Comparison of ENCODE assay signal across 1 cellular context in the genomic region with DNA sequence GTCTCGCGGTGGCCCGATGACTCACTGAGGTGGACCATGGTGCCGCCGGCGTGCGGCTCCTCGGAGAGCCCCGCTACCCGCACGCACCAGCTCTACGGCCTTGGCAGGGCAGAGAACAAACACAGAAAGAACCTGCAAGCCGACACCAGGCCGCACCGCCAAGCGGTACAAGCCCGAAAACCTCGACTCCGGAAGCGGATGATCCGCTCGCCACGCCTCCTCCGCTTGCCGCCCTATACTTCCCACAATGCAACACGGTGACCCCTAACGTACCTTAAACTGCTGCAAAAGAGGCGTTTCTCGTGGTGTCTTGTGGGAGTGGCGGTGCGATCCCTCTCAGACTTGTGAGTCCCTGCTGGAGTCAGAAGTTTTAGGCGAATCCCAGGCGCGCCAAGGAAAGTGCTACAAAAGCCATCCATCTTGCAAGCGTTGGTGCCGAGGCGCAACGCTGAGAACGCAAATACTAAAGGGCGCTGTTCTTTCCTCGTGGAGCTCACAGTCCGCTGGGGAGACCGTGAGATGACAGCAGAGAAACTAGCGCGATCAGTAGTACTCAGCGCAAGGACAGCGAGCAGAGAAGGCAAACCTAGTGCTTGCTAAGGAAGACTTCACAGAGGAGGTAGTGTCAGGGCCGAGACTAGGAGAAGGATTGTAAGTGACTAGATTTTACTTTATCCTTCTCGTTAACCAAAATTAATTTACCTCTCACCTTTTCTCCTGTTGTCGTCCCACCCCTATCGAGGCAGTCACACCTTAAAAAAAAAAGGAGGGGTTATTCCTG.
TF ChIP-seq lines count a peak whose summit lies in the region.

A gene (minus strand): TSS at position 200 of the 781 bp plus-strand sequence. CDS start 162 bp downstream, at position 38.

TF ChIP-seq in K562, 482 proteins besides CTCF, POLR2A, EP300 and RAD21 (continued from another document and continues in another):
- TF ChIP-seq SRSF9 (IDR thresholded peaks at IDR 0.05; ENCODE audit: borderline replicate concordance, low read depth, low read length) (no peak), BDP1 (IDR thresholded peaks at IDR 0.05; ENCODE audit: insufficient read depth, insufficient read length) (no peak), KLF16 (IDR thresholded peaks at IDR 0.05) (no peak), CBX2 (IDR thresholded peaks at IDR 0.05; ENCODE audit: insufficient read depth, low read length, poor library complexity, severe bottlenecking) (no peak), HNRNPLL (IDR thresholded peaks at IDR 0.05; ENCODE audit: low read depth, low read length, poor library complexity, severe bottlenecking) (peak; percentile 86), TAF9B (IDR thresholded peaks at IDR 0.05; ENCODE audit: partially characterized antibody) (peak; percentile 89), PHB2 (IDR thresholded peaks at IDR 0.05; ENCODE audit: low read depth) (no peak), TSC22D4 (tag; IDR thresholded peaks at IDR 0.05) (no peak), GATAD2B (IDR thresholded peaks at IDR 0.05; ENCODE audit: borderline replicate concordance) (no peak), MCM3 (IDR thresholded peaks at IDR 0.05) (no peak), MIER1 (IDR thresholded peaks at IDR 0.05; ENCODE audit: low read depth) (peak; percentile 64; the same call in 1 of the 2 replicates), ZBTB8A (IDR thresholded peaks at IDR 0.05; ENCODE audit: partially characterized antibody) (no peak), PTBP1 (IDR thresholded peaks at IDR 0.05; ENCODE audit: low read depth, low read length) (no peak), RBM39 (optimal IDR thresholded peaks at IDR 0.05; ENCODE audit: low read depth, low read length) (no peak), SMAD2 (IDR thresholded peaks at IDR 0.05; ENCODE audit: low read depth, low read length) (no peak), ZNF217 (CRISPR knock-in tag; IDR thresholded peaks at IDR 0.05) (no peak), TFAM (CRISPR knock-in tag; conservative IDR thresholded peaks at IDR 0.05) (no peak), NR2F6 (CRISPR knock-in tag; IDR thresholded peaks at IDR 0.05) (peak; percentile 48; the same call in 1 of the 2 replicates), MEF2A (IDR thresholded peaks at IDR 0.05; ENCODE audit: control insufficient read depth, low read depth, low read length) (no peak), ZNF644 (tag; IDR thresholded peaks at IDR 0.05; ENCODE audit: low read depth) (no peak; the same call in 1 of the 2 replicates), ATF7 (IDR thresholded peaks at IDR 0.05) (peak; percentile 85), EWSR1 (IDR thresholded peaks at IDR 0.05; ENCODE audit: borderline replicate concordance, low read depth, partially characterized antibody) (no peak), ETS2 (tag; IDR thresholded peaks at IDR 0.05; ENCODE audit: borderline replicate concordance, poor library complexity, severe bottlenecking) (no peak), BRD9 (IDR thresholded peaks at IDR 0.05; ENCODE audit: low read depth, partially characterized antibody) (no peak), LARP7 (IDR thresholded peaks at IDR 0.05) (no peak; the same call in 1 of the 2 replicates), NR3C1 (CRISPR knock-in tag; IDR thresholded peaks at IDR 0.05) (no peak), ERF (CRISPR knock-in tag; IDR thresholded peaks at IDR 0.05) (peak; percentile 63; the same call in 1 of the 2 replicates), ZNF561 (CRISPR knock-in tag; conservative IDR thresholded peaks at IDR 0.05) (no peak), NCOR1 (IDR thresholded peaks at IDR 0.05) (0 out of 2 replicates have a peak, but pooled peaks have one; percentile 16), CBFA2T2 (conservative IDR thresholded peaks at IDR 0.05) (no peak)
- TF ChIP-seq, protein P1, sequence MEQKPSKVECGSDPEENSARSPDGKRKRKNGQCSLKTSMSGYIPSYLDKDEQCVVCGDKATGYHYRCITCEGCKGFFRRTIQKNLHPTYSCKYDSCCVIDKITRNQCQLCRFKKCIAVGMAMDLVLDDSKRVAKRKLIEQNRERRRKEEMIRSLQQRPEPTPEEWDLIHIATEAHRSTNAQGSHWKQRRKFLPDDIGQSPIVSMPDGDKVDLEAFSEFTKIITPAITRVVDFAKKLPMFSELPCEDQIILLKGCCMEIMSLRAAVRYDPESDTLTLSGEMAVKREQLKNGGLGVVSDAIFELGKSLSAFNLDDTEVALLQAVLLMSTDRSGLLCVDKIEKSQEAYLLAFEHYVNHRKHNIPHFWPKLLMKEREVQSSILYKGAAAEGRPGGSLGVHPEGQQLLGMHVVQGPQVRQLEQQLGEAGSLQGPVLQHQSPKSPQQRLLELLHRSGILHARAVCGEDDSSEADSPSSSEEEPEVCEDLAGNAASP (IDR thresholded peaks at IDR 0.05): no peak
- TF ChIP-seq, protein P2, sequence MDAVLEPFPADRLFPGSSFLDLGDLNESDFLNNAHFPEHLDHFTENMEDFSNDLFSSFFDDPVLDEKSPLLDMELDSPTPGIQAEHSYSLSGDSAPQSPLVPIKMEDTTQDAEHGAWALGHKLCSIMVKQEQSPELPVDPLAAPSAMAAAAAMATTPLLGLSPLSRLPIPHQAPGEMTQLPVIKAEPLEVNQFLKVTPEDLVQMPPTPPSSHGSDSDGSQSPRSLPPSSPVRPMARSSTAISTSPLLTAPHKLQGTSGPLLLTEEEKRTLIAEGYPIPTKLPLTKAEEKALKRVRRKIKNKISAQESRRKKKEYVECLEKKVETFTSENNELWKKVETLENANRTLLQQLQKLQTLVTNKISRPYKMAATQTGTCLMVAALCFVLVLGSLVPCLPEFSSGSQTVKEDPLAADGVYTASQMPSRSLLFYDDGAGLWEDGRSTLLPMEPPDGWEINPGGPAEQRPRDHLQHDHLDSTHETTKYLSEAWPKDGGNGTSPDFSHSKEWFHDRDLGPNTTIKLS (IDR thresholded peaks at IDR 0.05; ENCODE audit: borderline replicate concordance, low read depth): peak; percentile 74
- TF ChIP-seq, protein P3, sequence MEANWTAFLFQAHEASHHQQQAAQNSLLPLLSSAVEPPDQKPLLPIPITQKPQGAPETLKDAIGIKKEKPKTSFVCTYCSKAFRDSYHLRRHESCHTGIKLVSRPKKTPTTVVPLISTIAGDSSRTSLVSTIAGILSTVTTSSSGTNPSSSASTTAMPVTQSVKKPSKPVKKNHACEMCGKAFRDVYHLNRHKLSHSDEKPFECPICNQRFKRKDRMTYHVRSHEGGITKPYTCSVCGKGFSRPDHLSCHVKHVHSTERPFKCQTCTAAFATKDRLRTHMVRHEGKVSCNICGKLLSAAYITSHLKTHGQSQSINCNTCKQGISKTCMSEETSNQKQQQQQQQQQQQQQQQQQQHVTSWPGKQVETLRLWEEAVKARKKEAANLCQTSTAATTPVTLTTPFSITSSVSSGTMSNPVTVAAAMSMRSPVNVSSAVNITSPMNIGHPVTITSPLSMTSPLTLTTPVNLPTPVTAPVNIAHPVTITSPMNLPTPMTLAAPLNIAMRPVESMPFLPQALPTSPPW (CRISPR knock-in tag; IDR thresholded peaks at IDR 0.05): peak; percentile 64
- TF ChIP-seq, protein P4, sequence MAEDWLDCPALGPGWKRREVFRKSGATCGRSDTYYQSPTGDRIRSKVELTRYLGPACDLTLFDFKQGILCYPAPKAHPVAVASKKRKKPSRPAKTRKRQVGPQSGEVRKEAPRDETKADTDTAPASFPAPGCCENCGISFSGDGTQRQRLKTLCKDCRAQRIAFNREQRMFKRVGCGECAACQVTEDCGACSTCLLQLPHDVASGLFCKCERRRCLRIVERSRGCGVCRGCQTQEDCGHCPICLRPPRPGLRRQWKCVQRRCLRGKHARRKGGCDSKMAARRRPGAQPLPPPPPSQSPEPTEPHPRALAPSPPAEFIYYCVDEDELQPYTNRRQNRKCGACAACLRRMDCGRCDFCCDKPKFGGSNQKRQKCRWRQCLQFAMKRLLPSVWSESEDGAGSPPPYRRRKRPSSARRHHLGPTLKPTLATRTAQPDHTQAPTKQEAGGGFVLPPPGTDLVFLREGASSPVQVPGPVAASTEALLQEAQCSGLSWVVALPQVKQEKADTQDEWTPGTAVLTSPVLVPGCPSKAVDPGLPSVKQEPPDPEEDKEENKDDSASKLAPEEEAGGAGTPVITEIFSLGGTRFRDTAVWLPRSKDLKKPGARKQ (CRISPR knock-in tag; IDR thresholded peaks at IDR 0.05): no peak
- TF ChIP-seq, protein P5, sequence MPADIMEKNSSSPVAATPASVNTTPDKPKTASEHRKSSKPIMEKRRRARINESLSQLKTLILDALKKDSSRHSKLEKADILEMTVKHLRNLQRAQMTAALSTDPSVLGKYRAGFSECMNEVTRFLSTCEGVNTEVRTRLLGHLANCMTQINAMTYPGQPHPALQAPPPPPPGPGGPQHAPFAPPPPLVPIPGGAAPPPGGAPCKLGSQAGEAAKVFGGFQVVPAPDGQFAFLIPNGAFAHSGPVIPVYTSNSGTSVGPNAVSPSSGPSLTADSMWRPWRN (IDR thresholded peaks at IDR 0.05; ENCODE audit: low read depth): 0 out of 2 replicates have a peak, but pooled peaks have one; percentile 21
- TF ChIP-seq, protein P6, sequence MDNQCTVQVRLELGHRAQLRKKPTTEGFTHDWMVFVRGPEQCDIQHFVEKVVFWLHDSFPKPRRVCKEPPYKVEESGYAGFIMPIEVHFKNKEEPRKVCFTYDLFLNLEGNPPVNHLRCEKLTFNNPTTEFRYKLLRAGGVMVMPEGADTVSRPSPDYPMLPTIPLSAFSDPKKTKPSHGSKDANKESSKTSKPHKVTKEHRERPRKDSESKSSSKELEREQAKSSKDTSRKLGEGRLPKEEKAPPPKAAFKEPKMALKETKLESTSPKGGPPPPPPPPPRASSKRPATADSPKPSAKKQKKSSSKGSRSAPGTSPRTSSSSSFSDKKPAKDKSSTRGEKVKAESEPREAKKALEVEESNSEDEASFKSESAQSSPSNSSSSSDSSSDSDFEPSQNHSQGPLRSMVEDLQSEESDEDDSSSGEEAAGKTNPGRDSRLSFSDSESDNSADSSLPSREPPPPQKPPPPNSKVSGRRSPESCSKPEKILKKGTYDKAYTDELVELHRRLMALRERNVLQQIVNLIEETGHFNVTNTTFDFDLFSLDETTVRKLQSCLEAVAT (IDR thresholded peaks at IDR 0.05): peak in 1 of 2 experiments; percentile 64; a peak in 2 of 4 replicates
- TF ChIP-seq, protein P7, sequence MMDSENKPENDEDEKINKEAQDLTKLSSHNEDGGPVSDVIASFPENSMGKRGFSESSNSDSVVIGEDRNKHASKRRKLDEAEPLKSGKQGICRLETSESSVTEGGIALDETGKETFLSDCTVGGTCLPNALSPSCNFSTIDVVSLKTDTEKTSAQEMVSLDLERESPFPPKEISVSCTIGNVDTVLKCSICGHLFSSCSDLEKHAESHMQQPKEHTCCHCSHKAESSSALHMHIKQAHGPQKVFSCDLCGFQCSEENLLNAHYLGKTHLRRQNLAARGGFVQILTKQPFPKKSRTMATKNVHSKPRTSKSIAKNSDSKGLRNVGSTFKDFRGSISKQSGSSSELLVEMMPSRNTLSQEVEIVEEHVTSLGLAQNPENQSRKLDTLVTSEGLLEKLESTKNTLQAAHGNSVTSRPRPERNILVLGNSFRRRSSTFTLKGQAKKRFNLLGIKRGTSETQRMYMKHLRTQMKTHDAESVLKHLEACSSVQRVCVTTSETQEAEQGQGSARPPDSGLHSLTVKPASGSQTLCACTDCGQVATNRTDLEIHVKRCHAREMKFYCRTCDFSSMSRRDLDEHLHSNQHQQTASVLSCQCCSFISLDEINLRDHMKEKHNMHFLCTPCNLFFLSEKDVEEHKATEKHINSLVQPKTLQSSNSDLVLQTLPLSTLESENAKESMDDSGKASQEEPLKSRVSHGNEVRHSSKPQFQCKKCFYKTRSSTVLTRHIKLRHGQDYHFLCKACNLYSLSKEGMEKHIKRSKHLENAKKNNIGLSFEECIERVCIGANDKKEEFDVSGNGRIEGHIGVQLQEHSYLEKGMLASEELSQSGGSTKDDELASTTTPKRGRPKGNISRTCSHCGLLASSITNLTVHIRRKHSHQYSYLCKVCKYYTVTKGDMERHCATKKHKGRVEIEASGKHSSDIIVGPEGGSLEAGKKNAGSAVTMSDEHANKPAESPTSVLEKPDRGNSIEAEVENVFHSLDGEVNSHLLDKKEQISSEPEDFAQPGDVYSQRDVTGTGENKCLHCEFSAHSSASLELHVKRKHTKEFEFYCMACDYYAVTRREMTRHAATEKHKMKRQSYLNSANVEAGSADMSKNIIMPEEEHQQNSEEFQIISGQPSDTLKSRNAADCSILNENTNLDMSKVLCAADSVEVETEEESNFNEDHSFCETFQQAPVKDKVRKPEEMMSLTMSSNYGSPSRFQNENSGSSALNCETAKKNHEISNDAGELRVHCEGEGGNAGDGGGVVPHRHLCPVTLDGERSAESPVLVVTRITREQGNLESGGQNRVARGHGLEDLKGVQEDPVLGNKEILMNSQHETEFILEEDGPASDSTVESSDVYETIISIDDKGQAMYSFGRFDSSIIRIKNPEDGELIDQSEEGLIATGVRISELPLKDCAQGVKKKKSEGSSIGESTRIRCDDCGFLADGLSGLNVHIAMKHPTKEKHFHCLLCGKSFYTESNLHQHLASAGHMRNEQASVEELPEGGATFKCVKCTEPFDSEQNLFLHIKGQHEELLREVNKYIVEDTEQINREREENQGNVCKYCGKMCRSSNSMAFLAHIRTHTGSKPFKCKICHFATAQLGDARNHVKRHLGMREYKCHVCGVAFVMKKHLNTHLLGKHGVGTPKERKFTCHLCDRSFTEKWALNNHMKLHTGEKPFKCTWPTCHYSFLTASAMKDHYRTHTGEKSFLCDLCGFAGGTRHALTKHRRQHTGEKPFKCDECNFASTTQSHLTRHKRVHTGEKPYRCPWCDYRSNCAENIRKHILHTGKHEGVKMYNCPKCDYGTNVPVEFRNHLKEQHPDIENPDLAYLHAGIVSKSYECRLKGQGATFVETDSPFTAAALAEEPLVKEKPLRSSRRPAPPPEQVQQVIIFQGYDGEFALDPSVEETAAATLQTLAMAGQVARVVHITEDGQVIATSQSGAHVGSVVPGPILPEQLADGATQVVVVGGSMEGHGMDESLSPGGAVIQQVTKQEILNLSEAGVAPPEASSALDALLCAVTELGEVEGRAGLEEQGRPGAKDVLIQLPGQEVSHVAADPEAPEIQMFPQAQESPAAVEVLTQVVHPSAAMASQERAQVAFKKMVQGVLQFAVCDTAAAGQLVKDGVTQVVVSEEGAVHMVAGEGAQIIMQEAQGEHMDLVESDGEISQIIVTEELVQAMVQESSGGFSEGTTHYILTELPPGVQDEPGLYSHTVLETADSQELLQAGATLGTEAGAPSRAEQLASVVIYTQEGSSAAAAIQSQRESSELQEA (IDR thresholded peaks at IDR 0.05; ENCODE audit: low read depth): no peak
- TF ChIP-seq, protein P8, sequence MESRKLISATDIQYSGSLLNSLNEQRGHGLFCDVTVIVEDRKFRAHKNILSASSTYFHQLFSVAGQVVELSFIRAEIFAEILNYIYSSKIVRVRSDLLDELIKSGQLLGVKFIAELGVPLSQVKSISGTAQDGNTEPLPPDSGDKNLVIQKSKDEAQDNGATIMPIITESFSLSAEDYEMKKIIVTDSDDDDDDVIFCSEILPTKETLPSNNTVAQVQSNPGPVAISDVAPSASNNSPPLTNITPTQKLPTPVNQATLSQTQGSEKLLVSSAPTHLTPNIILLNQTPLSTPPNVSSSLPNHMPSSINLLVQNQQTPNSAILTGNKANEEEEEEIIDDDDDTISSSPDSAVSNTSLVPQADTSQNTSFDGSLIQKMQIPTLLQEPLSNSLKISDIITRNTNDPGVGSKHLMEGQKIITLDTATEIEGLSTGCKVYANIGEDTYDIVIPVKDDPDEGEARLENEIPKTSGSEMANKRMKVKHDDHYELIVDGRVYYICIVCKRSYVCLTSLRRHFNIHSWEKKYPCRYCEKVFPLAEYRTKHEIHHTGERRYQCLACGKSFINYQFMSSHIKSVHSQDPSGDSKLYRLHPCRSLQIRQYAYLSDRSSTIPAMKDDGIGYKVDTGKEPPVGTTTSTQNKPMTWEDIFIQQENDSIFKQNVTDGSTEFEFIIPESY (CRISPR knock-in tag; IDR thresholded peaks at IDR 0.05): peak; percentile 64
